ENCODE assay signal across 13 cellular contexts in the genomic region with DNA sequence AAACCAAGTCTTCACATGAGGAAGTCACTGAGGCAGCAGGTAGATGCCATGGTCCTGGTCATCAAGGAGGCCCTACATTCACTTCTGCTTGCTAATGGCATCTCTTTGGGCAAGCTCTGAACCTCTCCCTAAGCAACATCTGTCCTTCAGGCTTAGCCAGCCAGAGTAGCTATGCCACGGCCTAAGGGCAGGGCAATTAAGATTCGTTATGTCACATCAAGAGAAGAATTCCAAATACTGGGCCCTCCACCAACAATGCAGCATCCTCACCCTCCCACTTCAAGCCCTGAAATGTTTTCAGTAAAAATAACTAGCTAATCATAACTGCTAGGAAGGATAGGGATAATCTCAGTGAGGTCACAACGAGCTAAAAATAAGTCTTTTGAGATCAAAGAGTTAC.
DNase-seq lines count a peak whose midpoint lies in the region; TF ChIP-seq lines count a peak whose summit lies in the region.
"Had no signal": no experiment of that assay in that cellular context is flagged by ENCODE, and none has a peak within 500 bp of the region (broad histone marks: within the 10 kb centered on the region; RNA-seq: fewer than 3 reads in every experiment).

No MANE protein-coding gene starts in this region.

- DNase-seq in ELF-1 (ENCODE audit: low read depth, low spot score) (peak; percentile 26), SJCRH30 (peak; percentile 10 to 28), occipital lobe (lab: John Stamatoyannopoulos, UW) (no peak), dorsolateral prefrontal cortex (no peak), middle frontal gyrus (ENCODE audit: extremely low spot score, low spot score) (no peak)
- DNase-seq: CD8-positive, alpha-beta T cell; COR-L47; DMS153; GF-D8; GM23248; IMR-90 had no signal

- H3K36me3 ChIP-seq in SJCRH30 (no peaks in the 10 kb centered on the region), mesodermal cell (ENCODE audit: control insufficient read depth, insufficient read depth, low read length) (no peaks in the 10 kb centered on the region)

- H3K4me3 ChIP-seq in SJCRH30 = no peak overlapping the region
- H3K4me3 ChIP-seq in mesodermal cell (ENCODE audit: extremely low read depth, insufficient read depth, low read length, poor library complexity, severe bottlenecking) = no peak overlapping the region
- no peak overlapping the region for H3K4me3 ChIP-seq in dorsolateral prefrontal cortex
- H3K4me3 ChIP-seq: A549, GM23248 had no signal

- peaks cover 44% of the 10 kb centered on the region for H3K4me1 ChIP-seq in SJCRH30
- peaks cover 38% of the 10 kb centered on the region for H3K4me1 ChIP-seq in mesodermal cell (ENCODE audit: control insufficient read depth, insufficient read depth, low read length, poor library complexity, severe bottlenecking)
- H3K4me1 ChIP-seq: A549 had no signal

- peak overlapping the region; percentile 81 for H3K27ac ChIP-seq in SJCRH30
- H3K27ac ChIP-seq in mesodermal cell (ENCODE audit: low read depth, low read length, severe bottlenecking) = peak overlapping the region; percentile 83
- no peak overlapping the region for H3K27ac ChIP-seq in dorsolateral prefrontal cortex
- H3K27ac ChIP-seq: A549, GM23248 had no signal

- H3K9me3 ChIP-seq in SJCRH30 (replicated peaks) = no peaks in the 10 kb centered on the region
- no peaks in the 10 kb centered on the region for H3K9me3 ChIP-seq in mesodermal cell (ENCODE audit: control insufficient read depth, low read length)
- H3K9me3 ChIP-seq: A549 had no signal

- intact Hi-C loops in dorsolateral prefrontal cortex (cut with DNase I) = no loop called here

- H3K27me3 ChIP-seq in SJCRH30 (no peaks in the 10 kb centered on the region), dorsolateral prefrontal cortex (peaks cover 0 to 72% (median 15%) of the 10 kb centered on the region in 45 donors)

- no peak for TF ChIP-seq CTCF in dorsolateral prefrontal cortex (IDR thresholded peaks at IDR 0.05 in 54 of 56, conservative IDR thresholded peaks at IDR 0.05 in 2 of 56; ENCODE audit: low read depth in 1 of 56, partially characterized antibody in 56 of 56)

- no CpG with 5 or more reads among the region's 3 CpGs for WGBS in mesodermal cell (ENCODE audit: insufficient coverage in 2 of 2), 2 experiments

Comparison
In these comparisons a context has a peak if more than half of its experiments do, and no peak if none do; other contexts are left out.
1. DNase-seq: peak in ELF-1 (single experiment) and SJCRH30 (2 of 2); none in occipital lobe (single experiment), dorsolateral prefrontal cortex (0 of 10) and middle frontal gyrus (single experiment).
2. H3K27ac ChIP-seq: peak in SJCRH30 (single experiment) and mesodermal cell (single experiment); none in dorsolateral prefrontal cortex (0 of 59).